Comparison of ENCODE assay signal across 10 cellular contexts in the genomic region with DNA sequence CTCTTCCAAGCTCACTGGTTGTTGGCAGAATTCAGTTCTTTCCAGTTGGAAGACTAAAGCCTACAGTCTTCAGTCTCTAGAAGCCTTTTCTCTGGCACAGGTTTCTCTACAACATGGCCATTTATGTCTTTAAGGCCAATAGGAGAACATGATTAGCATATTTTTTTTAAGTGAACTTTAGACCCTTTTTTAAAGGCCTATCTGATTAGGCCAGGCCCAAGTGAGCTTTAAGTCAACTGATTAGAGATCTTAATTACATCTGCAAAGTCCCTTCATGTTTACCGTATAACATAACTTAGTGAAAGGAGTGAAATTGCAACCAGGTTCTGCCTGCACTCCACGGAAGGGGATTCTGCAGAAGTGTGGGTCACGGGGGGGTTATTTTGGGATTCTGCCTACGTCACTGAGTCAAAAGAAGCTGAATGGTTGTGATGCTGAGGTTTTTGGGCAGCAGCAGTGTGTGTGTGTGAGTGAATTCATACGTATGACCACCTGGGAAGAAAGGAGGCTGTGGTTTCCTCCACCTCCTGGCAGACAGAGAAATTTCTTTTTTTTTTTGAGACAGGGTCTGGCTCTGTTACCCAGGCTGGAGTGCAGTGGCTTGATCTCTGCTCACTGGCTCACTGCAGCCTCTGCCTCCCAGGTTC. TPM values are rescaled to one million over a fixed set of nuclear protein-coding genes. Genes with fewer than 3 reads are reported as not detected.
A peak's percentile ranks its signal among the peaks of the same experiment; 100 is the strongest.
DNase-seq lines count a peak whose midpoint lies in the region; ATAC-seq lines count a peak whose summit lies in the region.
"Had no signal": no experiment of that assay in that cellular context is flagged by ENCODE, and none has a peak within 500 bp of the region (broad histone marks: within the 10 kb centered on the region; RNA-seq: fewer than 3 reads in every experiment).

No MANE protein-coding gene starts in this region.

- peaks cover 55% of the 10 kb centered on the region for H3K36me3 Mint-ChIP-seq in T-helper 1 cell treated with Interleukin-12 subunit alpha and Interleukin-12 subunit beta and Interleukin-4 antibody, amounts not matched to agents 30 μg/mL and 1 μg/mL, for 36 hours (ENCODE audit: low read depth)
- peaks cover 11% of the 10 kb centered on the region for H3K36me3 Mint-ChIP-seq in natural killer cell treated with Interleukin-12 subunit alpha and Interleukin-12 subunit beta and Interleukin-15 and Interleukin-18, amount 100 ng/mL, for 72 hours

- no peak for DNase-seq in natural killer cell treated with Interleukin-12 subunit alpha and Interleukin-12 subunit beta and Interleukin-15 and Interleukin-18, amount 100 ng/mL, for 72 hours (ENCODE audit: low spot score)
- DNase-seq in activated T-cell treated with anti-CD3 and anti-CD28 coated beads for 4 hours: no peak
- DNase-seq in inferior parietal cortex (ENCODE audit: extremely low spot score): no peak
- DNase-seq: adrenal gland, NCI-H1048 had no signal

- H3K4me1 Mint-ChIP-seq in T-helper 1 cell treated with Interleukin-12 subunit alpha and Interleukin-12 subunit beta and Interleukin-4 antibody, amounts not matched to agents 30 μg/mL and 1 μg/mL, for 36 hours (ENCODE audit: low read depth): peaks cover 26% of the 10 kb centered on the region
- peaks cover 25 to 27% of the 10 kb centered on the region in 2 donors for H3K4me1 Mint-ChIP-seq in natural killer cell treated with Interleukin-12 subunit alpha and Interleukin-12 subunit beta and Interleukin-15 and Interleukin-18, amount 100 ng/mL, for 72 hours (ENCODE audit: low read depth in 2 of 2)

- H3K27me3 Mint-ChIP-seq in T-helper 1 cell treated with Interleukin-12 subunit alpha and Interleukin-12 subunit beta and Interleukin-4 antibody, amounts not matched to agents 30 μg/mL and 1 μg/mL, for 36 hours (ENCODE audit: low read depth): no peaks in the 10 kb centered on the region
- no peaks in the 10 kb centered on the region for H3K27me3 Mint-ChIP-seq in natural killer cell treated with Interleukin-12 subunit alpha and Interleukin-12 subunit beta and Interleukin-15 and Interleukin-18, amount 100 ng/mL, for 72 hours

- ATAC-seq in GM18502 (IDR thresholded peaks at IDR 0.05; ENCODE audit: poor library complexity, unreplicated experiment): peak; percentile 77
- peak; percentile 74 for ATAC-seq in HG02623 (IDR thresholded peaks at IDR 0.05; ENCODE audit: unreplicated experiment)
- peak; percentile 36 to 76 for ATAC-seq in natural killer cell treated with Interleukin-12 subunit alpha and Interleukin-12 subunit beta and Interleukin-15 and Interleukin-18, amount 100 ng/mL, for 72 hours
- ATAC-seq in activated CD4-positive, CD25-positive, alpha-beta regulatory T cell treated with anti-CD3 and anti-CD28 coated beads, Interleukin-2, amount 50 U/mL, for 24 hours: no peak

- H3K27ac Mint-ChIP-seq in T-helper 1 cell treated with Interleukin-12 subunit alpha and Interleukin-12 subunit beta and Interleukin-4 antibody, amounts not matched to agents 30 μg/mL and 1 μg/mL, for 36 hours: peak overlapping the region; percentile 43
- peak overlapping the region in 1 of 2 donors; percentile 63 for H3K27ac Mint-ChIP-seq in natural killer cell treated with Interleukin-12 subunit alpha and Interleukin-12 subunit beta and Interleukin-15 and Interleukin-18, amount 100 ng/mL, for 72 hours

- H3K4me3 Mint-ChIP-seq in T-helper 1 cell treated with Interleukin-12 subunit alpha and Interleukin-12 subunit beta and Interleukin-4 antibody, amounts not matched to agents 30 μg/mL and 1 μg/mL, for 36 hours: no peak overlapping the region
- no peak overlapping the region for H3K4me3 Mint-ChIP-seq in natural killer cell treated with Interleukin-12 subunit alpha and Interleukin-12 subunit beta and Interleukin-15 and Interleukin-18, amount 100 ng/mL, for 72 hours

- no peaks in the 10 kb centered on the region for H3K9me3 Mint-ChIP-seq in T-helper 1 cell treated with Interleukin-12 subunit alpha and Interleukin-12 subunit beta and Interleukin-4 antibody, amounts not matched to agents 30 μg/mL and 1 μg/mL, for 36 hours
- H3K9me3 Mint-ChIP-seq in natural killer cell treated with Interleukin-12 subunit alpha and Interleukin-12 subunit beta and Interleukin-15 and Interleukin-18, amount 100 ng/mL, for 72 hours: no peaks in the 10 kb centered on the region

RNA-seq across cellular contexts. Expression of a gene that starts 31.7 kb away (rescaled TPM):
- total RNA-seq in natural killer cell treated with Interleukin-12 subunit alpha and Interleukin-12 subunit beta and Interleukin-15 and Interleukin-18, amount 100 ng/mL, for 72 hours: 100 to 1,000 TPM in 1 of 2 donors, 10 to 100 TPM in 1; 49.8 to 173 TPM
- total RNA-seq: osteocyte had no signal

Comparison
In these comparisons a context has a peak if more than half of its experiments do, and no peak if none do; other contexts are left out.
1. ATAC-seq: peak in GM18502 (single experiment), HG02623 (single experiment) and natural killer cell treated with Interleukin-12 subunit alpha and Interleukin-12 subunit beta and Interleukin-15 and Interleukin-18, amount 100 ng/mL, for 72 hours (2 of 2); none in activated CD4-positive, CD25-positive, alpha-beta regulatory T cell treated with anti-CD3 and anti-CD28 coated beads, Interleukin-2, amount 50 U/mL, for 24 hours (0 of 2).